In genomic region chr22:36351921-36352774, GRCh38 we compare ENCODE assay signal across 8 cellular contexts. TPM values are rescaled to one million over a fixed set of nuclear protein-coding genes. Genes with fewer than 3 reads are reported as not detected.
DNase-seq lines count a peak whose midpoint lies in the region; ATAC-seq and TF ChIP-seq lines count a peak whose summit lies in the region.

No MANE protein-coding gene starts in this region.

- peak overlapping the region; percentile 78 for H3K27ac ChIP-seq in colonic mucosa
- H3K27ac ChIP-seq in muscle layer of colon (ENCODE audit: low read depth, low read length) = peak overlapping the region; percentile 96
- H3K27ac ChIP-seq in upper lobe of left lung = peak overlapping the region; percentile 80 to 95 (median 84)

- no peak overlapping the region for H3K4me3 ChIP-seq in colonic mucosa
- H3K4me3 ChIP-seq in muscle layer of colon (ENCODE audit: low read depth in 1 of 2, low read length in 2 of 2) = peak overlapping the region in 1 of 2 donors; percentile 33
- no peak overlapping the region for H3K4me3 ChIP-seq in upper lobe of left lung

- H3K27me3 ChIP-seq in colonic mucosa = no peaks in the 10 kb centered on the region
- H3K27me3 ChIP-seq in muscle layer of colon (ENCODE audit: control insufficient read depth in 1 of 2, insufficient read depth in 2 of 2, low read length in 2 of 2) = no peaks in the 10 kb centered on the region
- H3K27me3 ChIP-seq in upper lobe of left lung = no peaks in the 10 kb centered on the region

- peak; percentile 20 to 80 for ATAC-seq in upper lobe of left lung (ENCODE audit: low FRiP score in 2 of 2)

- H3K36me3 ChIP-seq in colonic mucosa = peaks cover 4% of the 10 kb centered on the region
- H3K36me3 ChIP-seq in muscle layer of colon (ENCODE audit: insufficient read depth, low read length) = peaks cover 12% of the 10 kb centered on the region
- peaks cover under 1 to 18% (median 4%) of the 10 kb centered on the region in 4 donors for H3K36me3 ChIP-seq in upper lobe of left lung

- TF ChIP-seq CTCF in colonic mucosa (IDR thresholded peaks at IDR 0.05) (no peak), upper lobe of left lung (IDR thresholded peaks at IDR 0.05) (no peak)

- no peak for DNase-seq in activated T-cell treated with anti-CD3 and anti-CD28 coated beads, Interleukin-2, amount 50 U/mL, for 24 hours
- DNase-seq in activated T-cell treated with anti-CD3 and anti-CD28 coated beads for 4 hours (no peak), colonic mucosa (no peak), upper lobe of left lung (peak in 1 of 2 donors; percentile 59), NCI-H1105 treated with DMSO at 0.1 percent for 48 hours (lab: John Stamatoyannopoulos, UW) (no peak), RKO (ENCODE audit: low spot score) (no peak), NOMO-1 treated with dmso at 0.1 percent for 144 hours (lab: John Stamatoyannopoulos, UW; ENCODE audit: unreplicated experiment) (no peak)

- intact Hi-C loops in colonic mucosa (cut with DNase I) = no loop called here

- H3K4me1 ChIP-seq in colonic mucosa = peaks cover 17% of the 10 kb centered on the region
- H3K4me1 ChIP-seq in muscle layer of colon (ENCODE audit: insufficient read depth, low read length) = peaks cover 86% of the 10 kb centered on the region
- H3K4me1 ChIP-seq in upper lobe of left lung = peaks cover 81 to 96% (median 90%) of the 10 kb centered on the region in 4 donors

- H3K36me3 Mint-ChIP-seq in activated T-cell treated with anti-CD3 and anti-CD28 coated beads, Interleukin-2, amount 50 U/mL, for 24 hours (ENCODE audit: low read depth) = peaks cover 90% of the 10 kb centered on the region

- H3K4me1 Mint-ChIP-seq in activated T-cell treated with anti-CD3 and anti-CD28 coated beads, Interleukin-2, amount 50 U/mL, for 24 hours (ENCODE audit: low read depth) = peaks cover 91% of the 10 kb centered on the region

- H3K27ac Mint-ChIP-seq in activated T-cell treated with anti-CD3 and anti-CD28 coated beads, Interleukin-2, amount 50 U/mL, for 24 hours = peak overlapping the region; percentile 95

- WGBS in upper lobe of left lung, 2 donors = 26 to 39% methylated on average over 5 to 21 of the region's 22 CpGs

- H3K9me3 Mint-ChIP-seq in activated T-cell treated with anti-CD3 and anti-CD28 coated beads, Interleukin-2, amount 50 U/mL, for 24 hours = no peaks in the 10 kb centered on the region

- H3K4me3 Mint-ChIP-seq in activated T-cell treated with anti-CD3 and anti-CD28 coated beads, Interleukin-2, amount 50 U/mL, for 24 hours = peak overlapping the region; percentile 34

- H3K9me3 ChIP-seq in colonic mucosa (no peaks in the 10 kb centered on the region), muscle layer of colon (ENCODE audit: low read length) (no peaks in the 10 kb centered on the region), upper lobe of left lung (no peaks in the 10 kb centered on the region)

- H3K27me3 Mint-ChIP-seq in activated T-cell treated with anti-CD3 and anti-CD28 coated beads, Interleukin-2, amount 50 U/mL, for 24 hours = no peaks in the 10 kb centered on the region

- TF ChIP-seq EP300 in upper lobe of left lung (IDR thresholded peaks at IDR 0.05) = no peak

- peak in 1 of 4 donors; percentile 20 for TF ChIP-seq POLR2A in upper lobe of left lung (IDR thresholded peaks at IDR 0.05)

- H3K9ac ChIP-seq in colonic mucosa (ENCODE audit: low read depth in 2 of 2, low read length in 2 of 2) (peak overlapping the region; percentile 46 to 70), muscle layer of colon (ENCODE audit: low read length) (peak overlapping the region; percentile 58)

RNA-seq across cellular contexts. Expression of gene MYH9, which starts 35.6 kb away (rescaled TPM):
- total RNA-seq in colonic mucosa (100 to 1,000 TPM; 711 to 719 TPM), upper lobe of left lung (100 to 1,000 TPM; 486 to 925 (median 599) TPM)
